In the genomic region with DNA sequence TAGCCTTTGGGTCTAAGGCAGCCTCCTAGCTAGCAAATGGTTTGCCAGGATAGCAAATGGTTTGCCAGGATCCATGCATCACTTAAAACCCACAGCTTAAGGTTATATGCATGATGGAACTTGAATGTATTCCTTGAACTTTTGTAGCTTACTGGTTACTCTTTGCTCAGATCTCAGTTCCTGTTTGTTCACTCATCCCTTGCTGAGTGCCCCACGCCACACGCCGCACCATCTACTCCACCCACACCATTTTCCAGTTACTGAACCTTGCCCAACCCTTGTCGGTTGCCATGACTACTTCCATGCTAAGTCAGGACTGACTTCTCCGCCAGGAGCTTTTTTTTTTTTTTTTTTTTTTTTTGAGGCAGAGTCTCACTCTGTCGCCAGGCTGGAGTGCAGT, we compare ENCODE assay signal across 8 cellular contexts. TPM values are rescaled to one million over a fixed set of nuclear protein-coding genes. Genes with fewer than 3 reads are reported as not detected.
DNase-seq lines count a peak whose midpoint lies in the region; ATAC-seq and TF ChIP-seq lines count a peak whose summit lies in the region.

No MANE protein-coding gene starts in this region.

- H3K56ac ChIP-seq in H9 (ENCODE audit: insufficient read length, low read depth, low read length) = no peak overlapping the region

- H4K91ac ChIP-seq in H9 (ENCODE audit: insufficient read length, low read depth, low read length) = no peak overlapping the region

- H3K4me1 Mint-ChIP-seq in H9 = peaks cover 9 to 15% of the 10 kb centered on the region in 2 experiments

- H3K9me3 Mint-ChIP-seq in H9 = peaks cover 6 to 66% of the 10 kb centered on the region in 2 experiments; a peak in 3 of 5 replicates

- no peak overlapping the region for H3K18ac ChIP-seq in H9 (ENCODE audit: insufficient read length, low read depth, low read length)

- H3K27ac ChIP-seq in H9 (ENCODE audit: insufficient read length, low read depth, low read length) = no peak overlapping the region

- no peaks in the 10 kb centered on the region for H3K23me2 ChIP-seq in H9 (ENCODE audit: insufficient read length, low read depth, low read length, poor library complexity, severe bottlenecking)

- no peak overlapping the region for H2BK15ac ChIP-seq in H9 (ENCODE audit: low read depth, low read length)

- DNase-seq in COLO668 (lab: John Stamatoyannopoulos, UW; ENCODE audit: unreplicated experiment) = peak; percentile 3
- DNase-seq in NOMO-1 treated with DMSO at 0.1 percent for 48 hours (lab: John Stamatoyannopoulos, UW; ENCODE audit: unreplicated experiment) = peak; percentile 88
- DNase-seq in left colon = peak; percentile 67 to 82
- DNase-seq in H9 = no peak
- DNase-seq in activated CD8-positive, alpha-beta memory T cell treated with anti-CD3 and anti-CD28 coated beads, Interleukin-2, amount 50 U/mL, for 48 hours = no peak
- DNase-seq in NCI-H774 (lab: John Stamatoyannopoulos, UW) = no peak

- no peaks in the 10 kb centered on the region for H3K27me3 Mint-ChIP-seq in H9 (ENCODE audit: low read depth)

- no peaks in the 10 kb centered on the region for H3K4me1 ChIP-seq in H9 (ENCODE audit: insufficient read depth, low read length)

- H2BK20ac ChIP-seq in H9 (ENCODE audit: low read depth, low read length, poor library complexity, severe bottlenecking) = no peak overlapping the region

- no peak for TF ChIP-seq CTCF in H9 (conservative IDR thresholded peaks at IDR 0.05)

- no peak overlapping the region for H3K27ac Mint-ChIP-seq in H9

- H3K23ac ChIP-seq in H9 (ENCODE audit: insufficient read length, low read depth, low read length) = no peak overlapping the region

- H3T11ph ChIP-seq in H9 (ENCODE audit: low read length) = no peak overlapping the region

- no peak overlapping the region for H3K4ac ChIP-seq in H9 (ENCODE audit: low read depth, low read length)

- no peaks in the 10 kb centered on the region for H4K20me1 ChIP-seq in H9 (ENCODE audit: control insufficient read depth, insufficient read depth, insufficient read length)

- no peaks in the 10 kb centered on the region for H3K79me2 ChIP-seq in H9 (ENCODE audit: insufficient read depth, low read length)

- H2BK120ac ChIP-seq in H9 (ENCODE audit: low read depth, low read length, poor library complexity, severe bottlenecking) = no peak overlapping the region

- peaks cover 2 to 5% (median 4%) of the 10 kb centered on the region in 3 experiments; a peak in 4 of 7 replicates for H3K36me3 Mint-ChIP-seq in H9 (ENCODE audit: insufficient read depth in 1 of 3, low read depth in 3 of 3)

- H3K79me1 ChIP-seq in H9 (ENCODE audit: insufficient read depth, low read depth, low read length, poor library complexity, severe bottlenecking) = no peaks in the 10 kb centered on the region

- no peak overlapping the region for H2BK12ac ChIP-seq in H9 (ENCODE audit: insufficient read length, low read depth, low read length)

- no peak overlapping the region for H3K14ac ChIP-seq in H9 (ENCODE audit: insufficient read depth, low read length)

- no peak overlapping the region for H4K8ac ChIP-seq in H9 (replicated peaks; ENCODE audit: insufficient read length, low read depth, low read length)

- H3K27me3 ChIP-seq in H9 (ENCODE audit: insufficient read depth, low read length) = no peaks in the 10 kb centered on the region

- ATAC-seq in GM18868 (IDR thresholded peaks at IDR 0.05; ENCODE audit: unreplicated experiment) (peak; percentile 95), HG03025 (IDR thresholded peaks at IDR 0.05; ENCODE audit: low FRiP score, unreplicated experiment) (peak; percentile 77), left colon (peak; percentile 95)

- H3K4me2 ChIP-seq in H9 (ENCODE audit: insufficient read depth, insufficient read length, low read length) = no peak overlapping the region

- no peak overlapping the region for H2AFZ ChIP-seq in H9 (ENCODE audit: low read length)

- H2AK5ac ChIP-seq in H9 (ENCODE audit: insufficient read length, low read length) = no peak overlapping the region

- H3K9me3 ChIP-seq in H9 (ENCODE audit: control insufficient read depth, low read depth, low read length) = peaks cover 13% of the 10 kb centered on the region

- no peak overlapping the region for H4K5ac ChIP-seq in H9 (ENCODE audit: insufficient read length, low read depth, low read length)

- WGBS in H9 (ENCODE audit: extremely low coverage, insufficient read length, low lambda C conversion rate) = no CpG with 5 or more reads among the region's 6 CpGs

- intact Hi-C loops in left colon (cut with DNase I, micrococcal nuclease) = no loop called here

- H3K9ac ChIP-seq in H9 (ENCODE audit: extremely low read depth, insufficient read length, low read length) = no peak overlapping the region

- no peak overlapping the region for H3K4me3 Mint-ChIP-seq in H9

- no peak overlapping the region for H2BK5ac ChIP-seq in H9 (ENCODE audit: insufficient read length, low read length)

RNA-seq across cellular contexts. Expression of gene XIAP, which starts 29.5 kb away (rescaled TPM):
- total RNA-seq in left colon = 10 to 100 TPM; 81.0 to 89.0 TPM
- 35.2 and 40.5 TPM in 2 replicates for total RNA-seq in H9 (2021)

Comparison
In these comparisons a context has a peak if more than half of its experiments do, and no peak if none do; other contexts are left out.
1. DNase-seq: peak in COLO668 (single experiment), NOMO-1 treated with DMSO at 0.1 percent for 48 hours (single experiment) and left colon (2 of 2); none in H9 (single experiment), activated CD8-positive, alpha-beta memory T cell treated with anti-CD3 and anti-CD28 coated beads, Interleukin-2, amount 50 U/mL, for 48 hours (single experiment) and NCI-H774 (single experiment).
2. Peak in every context shown above with its lines, with median percentiles within 50 percentile points of each other: ATAC-seq.